ENCODE assay signal across 19 cellular contexts in genomic region chr4:185709802-185710486, GRCh38.
DNase-seq lines count a peak whose midpoint lies in the region; ATAC-seq and TF ChIP-seq lines count a peak whose summit lies in the region.
"Had no signal": no experiment of that assay in that cellular context is flagged by ENCODE, and none has a peak within 500 bp of the region (broad histone marks: within the 10 kb centered on the region; RNA-seq: fewer than 3 reads in every experiment).

No MANE protein-coding gene starts in this region.

- DNase-seq in heart right ventricle = no peak
- no peak for DNase-seq in cardiac septum (ENCODE audit: low spot score)
- DNase-seq in choroid plexus epithelial cell (ENCODE audit: low read depth) = peak; percentile 78
- DNase-seq in upper lobe of right lung = no peak
- no peak for DNase-seq in glomerular visceral epithelial cell (ENCODE audit: extremely low spot score)
- no peak for DNase-seq in occipital lobe (lab: John Stamatoyannopoulos, UW)
- DNase-seq in KBM-7 = no peak
- DNase-seq: COR-L47; endodermal cell; head of caudate nucleus; NCI-H1417 treated with DMSO at 0.1 percent for 48 hours; NCI-H510A; stimulated activated CD4-positive, alpha-beta T cell treated with anti-CD3 and anti-CD28 coated beads, Interleukin-2, amount 100 ng/mL, for 24 hours had no signal

- intact Hi-C loops in heart right ventricle (cut with DNase I) = no loop called here
- intact Hi-C loops in cardiac septum (cut with DNase I) = no loop called here
- intact Hi-C loops in upper lobe of right lung (cut with DNase I) = no loop called here

- TF ChIP-seq CTCF in heart right ventricle (IDR thresholded peaks at IDR 0.05) (no peak), choroid plexus epithelial cell (conservative IDR thresholded peaks at IDR 0.05; ENCODE audit: low read depth, low read length) (no peak), liver (IDR thresholded peaks at IDR 0.05; ENCODE audit: low read depth, low read length, missing input control) (no peak), upper lobe of right lung (IDR thresholded peaks at IDR 0.05) (no peak)

- TF ChIP-seq RAD21 in liver (IDR thresholded peaks at IDR 0.05) = peak; percentile 17 to 40

- H3K4me3 ChIP-seq in heart right ventricle (no peak overlapping the region), choroid plexus epithelial cell (ENCODE audit: low read depth, low read length) (no peak overlapping the region), liver (ENCODE audit: low read depth in 1 of 3, low read length in 3 of 3) (no peak overlapping the region), upper lobe of right lung (no peak overlapping the region)
- H3K4me3 ChIP-seq: A549, GM23338, K562, SK-N-MC had no signal

- H3K9ac ChIP-seq in liver (ENCODE audit: low read depth in 1 of 2, low read length in 2 of 2) = no peak overlapping the region

- ATAC-seq in heart right ventricle (peak in 1 of 8 donors; percentile 46), upper lobe of right lung (peak; percentile 50)
- ATAC-seq: A549, GM23338, K562 had no signal

- WGBS in heart right ventricle, 2 donors = 72 to 74% methylated on average over 7 to 8 of the region's 8 CpGs
- 50% methylated on average over 8 of the region's 8 CpGs for WGBS in liver

- H3K27ac ChIP-seq in heart right ventricle (peak overlapping the region in 7 of 10 donors; percentile 26 to 74 (median 48)), liver (ENCODE audit: low read depth in 1 of 2, low read length in 2 of 2) (peak overlapping the region; percentile 95 to 97), upper lobe of right lung (no peak overlapping the region)
- H3K27ac ChIP-seq: A549, SK-N-MC, VCaP had no signal

- H3K27me3 ChIP-seq in heart right ventricle (no peaks in the 10 kb centered on the region), liver (ENCODE audit: control insufficient read depth in 4 of 4, insufficient read depth in 4 of 4, low read length in 3 of 4) (no peaks in the 10 kb centered on the region), upper lobe of right lung (no peaks in the 10 kb centered on the region)

- H3K9me3 ChIP-seq in heart right ventricle (peaks cover 0 to 16% (median 3%) of the 10 kb centered on the region in 11 donors), liver (ENCODE audit: control insufficient read depth in 4 of 4, low read length in 3 of 4) (peaks cover 2 to 7% (median 6%) of the 10 kb centered on the region in 4 donors), upper lobe of right lung (peaks cover 9% of the 10 kb centered on the region)
- H3K9me3 ChIP-seq: A549 had no signal

- in situ Hi-C loops in KBM-7 (cut with MboI; ENCODE audit: low pct_unique_long_range_greater_than_20kb, low sequenced_read_pairs) = no loop called here

- H3K36me3 ChIP-seq in heart right ventricle = peaks cover 0 to 18% (median 0%) of the 10 kb centered on the region in 9 donors
- peaks cover 0 to 4% (median 2%) of the 10 kb centered on the region in 4 donors for H3K36me3 ChIP-seq in liver (ENCODE audit: control insufficient read depth in 4 of 4, insufficient read depth in 3 of 4, low read depth in 1 of 4, low read length in 3 of 4)
- no peaks in the 10 kb centered on the region for H3K36me3 ChIP-seq in upper lobe of right lung

- peaks cover 5 to 80% (median 45%) of the 10 kb centered on the region in 9 donors for H3K4me1 ChIP-seq in heart right ventricle
- peaks cover 7 to 46% (median 20%) of the 10 kb centered on the region in 4 donors for H3K4me1 ChIP-seq in liver (ENCODE audit: control insufficient read depth in 4 of 4, insufficient read depth in 4 of 4, low read length in 3 of 4)
- H3K4me1 ChIP-seq in upper lobe of right lung = no peaks in the 10 kb centered on the region

TF ChIP-seq in liver, 16 proteins besides CTCF, POLR2A, EP300 and RAD21:
- TF ChIP-seq REST (IDR thresholded peaks at IDR 0.05) (no peak), EGR1 (IDR thresholded peaks at IDR 0.05; ENCODE audit: low read depth in 2 of 2) (no peak), FOXA2 (IDR thresholded peaks at IDR 0.05) (peak; percentile 13), TAF1 (conservative IDR thresholded peaks at IDR 0.05) (no peak), FOXA1 (IDR thresholded peaks at IDR 0.05) (no peak), HNF4G (IDR thresholded peaks at IDR 0.05) (no peak), GABPA (IDR thresholded peaks at IDR 0.05 in 1 of 2, conservative IDR thresholded peaks at IDR 0.05 in 1 of 2) (no peak), RXRA (IDR thresholded peaks at IDR 0.05) (peak; percentile 57 to 80), MAX (IDR thresholded peaks at IDR 0.05) (peak; percentile 90), SP1 (IDR thresholded peaks at IDR 0.05) (peak; percentile 32), NR2F2 (IDR thresholded peaks at IDR 0.05) (no peak), ZBTB33 (IDR thresholded peaks at IDR 0.05) (peak; percentile 62), ATF3 (IDR thresholded peaks at IDR 0.05) (no peak), YY1 (IDR thresholded peaks at IDR 0.05) (peak; percentile 84), JUND (IDR thresholded peaks at IDR 0.05) (peak in 1 of 2 donors; percentile 16), HNF4A (conservative IDR thresholded peaks at IDR 0.05) (peak; percentile 55 to 69)
